ENCODE assay signal across 8 cellular contexts in genomic region chr11:4607782-4608666, GRCh38. TPM values are rescaled to one million over a fixed set of nuclear protein-coding genes. Genes with fewer than 3 reads are reported as not detected.
DNase-seq lines count a peak whose midpoint lies in the region; ATAC-seq, FAIRE-seq and TF ChIP-seq lines count a peak whose summit lies in the region.

A gene with protein sequence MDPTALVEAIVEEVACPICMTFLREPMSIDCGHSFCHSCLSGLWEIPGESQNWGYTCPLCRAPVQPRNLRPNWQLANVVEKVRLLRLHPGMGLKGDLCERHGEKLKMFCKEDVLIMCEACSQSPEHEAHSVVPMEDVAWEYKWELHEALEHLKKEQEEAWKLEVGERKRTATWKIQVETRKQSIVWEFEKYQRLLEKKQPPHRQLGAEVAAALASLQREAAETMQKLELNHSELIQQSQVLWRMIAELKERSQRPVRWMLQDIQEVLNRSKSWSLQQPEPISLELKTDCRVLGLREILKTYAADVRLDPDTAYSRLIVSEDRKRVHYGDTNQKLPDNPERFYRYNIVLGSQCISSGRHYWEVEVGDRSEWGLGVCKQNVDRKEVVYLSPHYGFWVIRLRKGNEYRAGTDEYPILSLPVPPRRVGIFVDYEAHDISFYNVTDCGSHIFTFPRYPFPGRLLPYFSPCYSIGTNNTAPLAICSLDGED (minus strand): TSS chr11:4608231. CDS start chr11:4605504, 2,727 bp downstream.

- peaks cover 20% of the 10 kb centered on the region for H3K4me1 ChIP-seq in vagina

- no peak for TF ChIP-seq CTCF in vagina (IDR thresholded peaks at IDR 0.05)

- DNase-seq in GM12891 (ENCODE audit: insufficient read length, low spot score), result peak; percentile 88
- DNase-seq in NCI-H1436 treated with DMSO at 0.1 percent for 48 hours (lab: John Stamatoyannopoulos, UW), result peak; percentile 79
- DNase-seq in T-helper 2 cell, result peak; percentile 82 to 97 (median 92)
- DNase-seq in anterior cingulate cortex (lab: John Stamatoyannopoulos, UW), result peak; percentile 73 to 98 (median 95)
- DNase-seq in left ventricle myocardium superior, result peak; percentile 99
- peak; percentile 75 for DNase-seq in pulmonary artery endothelial cell (ENCODE audit: low read depth, low spot score)
- DNase-seq in vagina (ENCODE audit: extremely low spot score in 2 of 2), result peak in 1 of 2 donors; percentile 98

- ATAC-seq in HG02759 (IDR thresholded peaks at IDR 0.05; ENCODE audit: unreplicated experiment), result peak; percentile 99
- ATAC-seq in left ventricle myocardium superior, result peak; percentile 100

- no peaks in the 10 kb centered on the region for H3K27me3 ChIP-seq in vagina

- TF ChIP-seq POLR2A in GM12891 (IDR thresholded peaks at IDR 0.05; ENCODE audit: low read depth, low read length), result peak; percentile 75
- peak in 1 of 2 donors; percentile 52 for TF ChIP-seq POLR2A in vagina (IDR thresholded peaks at IDR 0.05)

- H3K27ac ChIP-seq in vagina, result peak within 1 kb of the TSS; percentile 80

- peaks cover 0 to 20% of the 10 kb centered on the region in 2 donors for H3K36me3 ChIP-seq in vagina

- FAIRE-seq in GM12891 (lab: Jason Lieb, UNC), result peak; percentile 99

- no peaks in the 10 kb centered on the region for H3K9me3 ChIP-seq in vagina

- intact Hi-C loops in left ventricle myocardium superior (cut with micrococcal nuclease), result no loop called here
- intact Hi-C loops in vagina (cut with DNase I), result no loop called here

- peak within 1 kb of the TSS; percentile 65 to 73 for H3K4me3 ChIP-seq in vagina

TF ChIP-seq in GM12891, 5 proteins besides CTCF, POLR2A, EP300 and RAD21:
- TF ChIP-seq POLR2AphosphoS5 (IDR thresholded peaks at IDR 0.05; ENCODE audit: low read depth, low read length), result peak; percentile 74
- no peak for TF ChIP-seq SPI1 (IDR thresholded peaks at IDR 0.05; ENCODE audit: low read depth, low read length)
- 0 out of 2 replicates have a peak, but pooled peaks have one; percentile 11 for TF ChIP-seq POU2F2 (IDR thresholded peaks at IDR 0.05; ENCODE audit: low read depth, low read length)
- no peak for TF ChIP-seq PAX5 (IDR thresholded peaks at IDR 0.05; ENCODE audit: insufficient read depth, low read length, severe bottlenecking)
- TF ChIP-seq TAF1 (IDR thresholded peaks at IDR 0.05; ENCODE audit: low read depth, low read length), result 0 out of 2 replicates have a peak, but pooled peaks have one; percentile 31
TF ChIP-seq in GM12891: peak in this region for 3.

RNA-seq across cellular contexts. Expression of the gene that starts here (rescaled TPM):
- polyA plus RNA-seq in GM12891 (2012; ENCODE audit: low read depth, missing spikeins), result 6.4 TPM
- total RNA-seq in left ventricle myocardium superior (10.6 TPM), pulmonary artery endothelial cell (10.4 and 13.5 TPM in 2 replicates), vagina (9.6 TPM)
